Comparison of ENCODE assay signal across 8 cellular contexts in the genomic region with DNA sequence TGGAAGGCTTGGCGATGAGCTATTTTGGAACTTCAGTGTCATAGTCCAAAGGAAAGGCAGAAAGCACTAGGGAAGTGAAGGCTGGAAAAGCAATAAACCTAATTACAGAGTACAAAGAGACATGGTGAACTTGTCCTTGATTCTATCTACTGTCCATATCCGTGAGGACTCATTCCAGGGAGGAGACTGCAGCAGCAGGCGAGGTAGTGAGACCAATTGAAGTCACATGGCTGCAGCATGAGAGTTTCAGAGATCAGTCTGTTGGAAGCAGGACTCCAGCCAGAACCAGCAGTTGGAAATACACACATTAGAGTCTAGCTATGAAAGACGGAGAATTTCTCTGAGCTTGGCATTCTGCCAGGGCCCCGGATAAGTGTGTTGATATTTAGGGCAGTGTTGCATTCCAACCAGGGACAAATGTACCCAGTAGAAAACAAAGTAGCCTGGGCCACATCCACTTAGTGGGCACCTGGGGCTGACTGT. TPM values are rescaled to one million over a fixed set of nuclear protein-coding genes. Genes with fewer than 3 reads are reported as not detected.
DNase-seq lines count a peak whose midpoint lies in the region; ATAC-seq, FAIRE-seq and TF ChIP-seq lines count a peak whose summit lies in the region.

No MANE protein-coding gene starts in this region.

- H3K9me3 Mint-ChIP-seq in astrocyte (ENCODE audit: unreplicated experiment), result no peaks in the 10 kb centered on the region

- DNase-seq in HT-29 (ENCODE audit: low spot score) (peak; percentile 80), astrocyte (ENCODE audit: low read depth) (peak; percentile 15), right cardiac atrium (peak; percentile 59 to 78 (median 74)), spleen (no peak), MM.1S (no peak), WERI-Rb-1 (no peak), activated gamma-delta T cell (lab: John Stamatoyannopoulos, UW) (no peak), ACHN (no peak)

- no peak overlapping the region for H3K4me3 Mint-ChIP-seq in astrocyte (ENCODE audit: unreplicated experiment)

- no peak for TF ChIP-seq POLR2A in spleen (IDR thresholded peaks at IDR 0.05)

- H3K27ac Mint-ChIP-seq in astrocyte (ENCODE audit: unreplicated experiment), result no peak overlapping the region

- H4K20me1 ChIP-seq in astrocyte (ENCODE audit: insufficient read depth, low read length) (no peaks in the 10 kb centered on the region), MM.1S (ENCODE audit: insufficient read depth, low read length) (no peaks in the 10 kb centered on the region)

- no peaks in the 10 kb centered on the region for H3F3A ChIP-seq in MM.1S (ENCODE audit: insufficient read depth, low read length)

- H3K9me3 ChIP-seq in astrocyte (ENCODE audit: insufficient read depth, low read depth, low read length), result no peaks in the 10 kb centered on the region
- no peaks in the 10 kb centered on the region for H3K9me3 ChIP-seq in right cardiac atrium (ENCODE audit: control insufficient read depth, low read length)
- peaks cover 0 to 7% (median 0%) of the 10 kb centered on the region in 8 donors for H3K9me3 ChIP-seq in spleen
- H3K9me3 ChIP-seq in MM.1S (replicated peaks; ENCODE audit: insufficient read depth, low read length), result no peaks in the 10 kb centered on the region
- peaks cover 2% of the 10 kb centered on the region for H3K9me3 ChIP-seq in WERI-Rb-1 (ENCODE audit: severe bottlenecking)

- H3K36me3 ChIP-seq in astrocyte (ENCODE audit: insufficient read depth, low read length), result no peaks in the 10 kb centered on the region
- no peaks in the 10 kb centered on the region for H3K36me3 ChIP-seq in spleen
- no peaks in the 10 kb centered on the region for H3K36me3 ChIP-seq in MM.1S (replicated peaks; ENCODE audit: insufficient read depth, low read length)
- H3K36me3 ChIP-seq in WERI-Rb-1, result no peaks in the 10 kb centered on the region

- no peak overlapping the region for H3K27ac ChIP-seq in astrocyte (ENCODE audit: low read depth, low read length)
- H3K27ac ChIP-seq in right cardiac atrium (ENCODE audit: low read length), result peak overlapping the region; percentile 28
- H3K27ac ChIP-seq in spleen, result peak overlapping the region in 7 of 8 donors; percentile 7 to 60 (median 52)
- H3K27ac ChIP-seq in MM.1S (ENCODE audit: low read length), result no peak overlapping the region
- no peak overlapping the region for H3K27ac ChIP-seq in WERI-Rb-1

- 9% methylated on average over 5 of the region's 5 CpGs for whole genome bisulfite sequencing in right cardiac atrium
- 37 to 62% (median 55%) methylated on average over 5 of the region's 5 CpGs for WGBS in spleen, 5 donors

- H3K4me2 ChIP-seq in astrocyte (ENCODE audit: low read length) (peak overlapping the region; percentile 0), MM.1S (ENCODE audit: low read depth, low read length) (no peak overlapping the region)

- H3K79me2 ChIP-seq in astrocyte (ENCODE audit: insufficient read depth, low read length) (no peaks in the 10 kb centered on the region), MM.1S (ENCODE audit: low read length) (no peaks in the 10 kb centered on the region)

- no peaks in the 10 kb centered on the region for H3K27me3 Mint-ChIP-seq in astrocyte (ENCODE audit: low read depth, unreplicated experiment)

- H3K4me3 ChIP-seq in astrocyte (ENCODE audit: insufficient read depth, low read depth, low read length), result no peak overlapping the region
- H3K4me3 ChIP-seq in right cardiac atrium (ENCODE audit: low read length), result no peak overlapping the region
- H3K4me3 ChIP-seq in spleen, result no peak overlapping the region
- no peak overlapping the region for H3K4me3 ChIP-seq in MM.1S (ENCODE audit: low read length)
- no peak overlapping the region for H3K4me3 ChIP-seq in WERI-Rb-1 (ENCODE audit: low read depth, low read length)

- H3K9me2 ChIP-seq in MM.1S (replicated peaks; ENCODE audit: insufficient read depth, low read length), result no peaks in the 10 kb centered on the region

- TF ChIP-seq CTCF in astrocyte (IDR thresholded peaks at IDR 0.05; ENCODE audit: insufficient read depth, low read depth, low read length) (no peak), spleen (IDR thresholded peaks at IDR 0.05 in 8 of 11, conservative IDR thresholded peaks at IDR 0.05 in 3 of 11) (no peak), MM.1S (IDR thresholded peaks at IDR 0.05; ENCODE audit: low read length) (no peak), WERI-Rb-1 (IDR thresholded peaks at IDR 0.05; ENCODE audit: low read depth, low read length) (no peak)

- H3K4me1 Mint-ChIP-seq in astrocyte (ENCODE audit: low read depth, unreplicated experiment), result peaks cover 11% of the 10 kb centered on the region

- ATAC-seq in right cardiac atrium, result peak; percentile 88 to 91

- H2AFZ ChIP-seq in astrocyte (ENCODE audit: low read depth, low read length), result no peak overlapping the region
- H2AFZ ChIP-seq in MM.1S (ENCODE audit: low read length), result no peak overlapping the region

- in situ Hi-C loops in ACHN (cut with HindIII; ENCODE audit: low pct_ligation_motif_present, low pct_unique_long_range_greater_than_20kb, low sequenced_read_pairs), result no loop called here

- H3K27me3 ChIP-seq in astrocyte (ENCODE audit: insufficient read depth, low read length) (no peaks in the 10 kb centered on the region), right cardiac atrium (ENCODE audit: control insufficient read depth, insufficient read depth) (no peaks in the 10 kb centered on the region), spleen (replicated peaks in 1 of 7) (no peaks in the 10 kb centered on the region), MM.1S (replicated peaks; ENCODE audit: insufficient read depth, low read length) (no peaks in the 10 kb centered on the region), WERI-Rb-1 (ENCODE audit: insufficient read depth, low read depth, severe bottlenecking) (no peaks in the 10 kb centered on the region)

- FAIRE-seq in astrocyte (lab: Jason Lieb, UNC), result no peak

- intact Hi-C loops in right cardiac atrium (cut with DNase I), result no loop called here
- intact Hi-C loops in spleen (cut with DNase I; ENCODE audit: low total_unique reads), result no loop called here

- H3K9ac ChIP-seq in astrocyte (ENCODE audit: low read length), result no peak overlapping the region
- H3K9ac ChIP-seq in MM.1S (ENCODE audit: low read length), result no peak overlapping the region

- no peaks in the 10 kb centered on the region for H3K4me1 ChIP-seq in astrocyte (ENCODE audit: insufficient read depth, low read length)
- peaks cover 9% of the 10 kb centered on the region for H3K4me1 ChIP-seq in right cardiac atrium (ENCODE audit: control insufficient read depth, insufficient read depth, low read length)
- peaks cover 0 to 7% (median 0%) of the 10 kb centered on the region in 6 donors for H3K4me1 ChIP-seq in spleen
- no peaks in the 10 kb centered on the region for H3K4me1 ChIP-seq in MM.1S (ENCODE audit: low read length)

- no peaks in the 10 kb centered on the region for H3K36me3 Mint-ChIP-seq in astrocyte (ENCODE audit: low read depth, unreplicated experiment)

RNA-seq across cellular contexts. Expression of a gene that starts 54.1 kb away (rescaled TPM):
- 4.5 and 4.8 TPM in 2 replicates for total RNA-seq in HT-29 (2014; rRNA removed; shearing (Covaris generic))
- total RNA-seq in astrocyte (33.2 and 34.2 TPM in 2 replicates), right cardiac atrium (1 to 10 TPM; 5.9 to 8.6 (median 6.7) TPM), spleen (10 to 100 TPM; 11.5 to 31.0 (median 21.2) TPM)
- polyA plus RNA-seq in right cardiac atrium (4.5 TPM), spleen (1 to 10 TPM; 3.5 to 4.3 (median 3.5) TPM)

Comparison
In these comparisons a context has a peak if more than half of its experiments do, and no peak if none do; other contexts are left out.
1. DNase-seq: peak in HT-29 (single experiment), astrocyte (single experiment) and right cardiac atrium (3 of 3); none in spleen (single experiment), MM.1S (single experiment), WERI-Rb-1 (single experiment), activated gamma-delta T cell (single experiment) and ACHN (single experiment).
2. H3K27ac ChIP-seq: peak in right cardiac atrium (single experiment) and spleen (7 of 8); none in astrocyte (single experiment), MM.1S (single experiment) and WERI-Rb-1 (single experiment).